Comparison of ENCODE assay signal across 8 cellular contexts in genomic region chr17:1485311-1485747, GRCh38. TPM values are rescaled to one million over a fixed set of nuclear protein-coding genes. Genes with fewer than 3 reads are reported as not detected.
A peak's percentile ranks its signal among the peaks of the same experiment; 100 is the strongest.
DNase-seq lines count a peak whose midpoint lies in the region; ATAC-seq and TF ChIP-seq lines count a peak whose summit lies in the region.

No MANE protein-coding gene starts in this region.

- H3K4me1 ChIP-seq in HCT116 (ENCODE audit: control insufficient read depth in 1 of 2, insufficient read depth in 2 of 2, low read length in 2 of 2) (peaks cover 24 to 56% of the 10 kb centered on the region in 2 experiments), SJSA1 (replicated peaks) (peaks cover 47% of the 10 kb centered on the region), duodenal mucosa (ENCODE audit: control insufficient read depth in 1 of 2, insufficient read depth in 2 of 2, low read length in 2 of 2) (peaks cover 15 to 44% of the 10 kb centered on the region in 2 donors), mucosa of rectum (ENCODE audit: control insufficient read depth in 2 of 2, insufficient read depth in 2 of 2, low read length in 2 of 2) (peaks cover 23 to 32% of the 10 kb centered on the region in 2 donors)

- CTCF ChIA-PET in HCT116 (lab: Charles Lee), result interaction anchor here (0.8 kb wide), 1 partner anchor 120 kb away, joined by 3 read pairs; no protein-coding TSS in a partner anchor

- H3K27ac ChIP-seq in HCT116 (ENCODE audit: low read depth, low read length) (peak overlapping the region; percentile 97), SJSA1 (peak overlapping the region; percentile 95), duodenal mucosa (ENCODE audit: low read depth, low read length) (peak overlapping the region; percentile 89), mucosa of rectum (ENCODE audit: low read depth in 2 of 2, low read length in 2 of 2) (peak overlapping the region; percentile 94 to 98)

- BruUV-seq in HCT116 (replicated peaks; lab: Mats Ljungman, UMichigan), result no TSS peak

- no peak for TF ChIP-seq RAD21 in HCT116 (IDR thresholded peaks at IDR 0.05; ENCODE audit: low read depth)

- H2AFZ ChIP-seq in HCT116 (ENCODE audit: low read depth, low read length, poor library complexity, severe bottlenecking), result no peak overlapping the region

- peak overlapping the region; percentile 60 to 71 for H3K4me3 ChIP-seq in HCT116 (replicated peaks in 1 of 2; ENCODE audit: low read depth in 1 of 2, low read length in 2 of 2)
- peak overlapping the region; percentile 90 for H3K4me3 ChIP-seq in SJSA1
- peak overlapping the region; percentile 62 to 78 for H3K4me3 ChIP-seq in duodenal mucosa (ENCODE audit: low read depth in 1 of 2, low read length in 2 of 2)
- H3K4me3 ChIP-seq in mucosa of rectum (ENCODE audit: low read length in 2 of 2), result peak overlapping the region; percentile 79

- TF ChIP-seq CTCF in HCT116 (IDR thresholded peaks at IDR 0.05 in 2 of 3, conservative IDR thresholded peaks at IDR 0.05 in 1 of 3; ENCODE audit: borderline replicate concordance in 1 of 3, insufficient read depth in 1 of 3, low read depth in 2 of 3, low read length in 2 of 3), result no peak

- ATAC-seq in HCT116, result peak; percentile 15

- H3K9me3 ChIP-seq in HCT116 (ENCODE audit: control insufficient read depth in 1 of 2, insufficient read depth in 1 of 2, low read depth in 1 of 2, low read length in 2 of 2) (no peaks in the 10 kb centered on the region), SJSA1 (replicated peaks) (no peaks in the 10 kb centered on the region), duodenal mucosa (ENCODE audit: control insufficient read depth in 1 of 2, low read length in 2 of 2) (no peaks in the 10 kb centered on the region), mucosa of rectum (ENCODE audit: control insufficient read depth in 2 of 2, low read length in 2 of 2) (no peaks in the 10 kb centered on the region)

- H3K9ac ChIP-seq in HCT116 (ENCODE audit: low read length), result peak overlapping the region; percentile 95
- H3K9ac ChIP-seq in duodenal mucosa (ENCODE audit: low read depth in 1 of 2, low read length in 2 of 2), result peak overlapping the region; percentile 36 to 84
- peak overlapping the region; percentile 92 for H3K9ac ChIP-seq in mucosa of rectum (ENCODE audit: low read depth in 1 of 2, low read length in 2 of 2)

- H3K27me3 ChIP-seq in HCT116 (ENCODE audit: insufficient read depth, low read length) (no peaks in the 10 kb centered on the region), SJSA1 (replicated peaks) (no peaks in the 10 kb centered on the region), duodenal mucosa (ENCODE audit: control insufficient read depth in 1 of 2, insufficient read depth in 2 of 2, low read length in 2 of 2) (no peaks in the 10 kb centered on the region), mucosa of rectum (ENCODE audit: control insufficient read depth in 2 of 2, insufficient read depth in 2 of 2, low read length in 2 of 2) (no peaks in the 10 kb centered on the region)

- intact Hi-C loops in HCT116 (cut with micrococcal nuclease), result loop anchor here (10.0 kb wide), 1 partner anchor 149 kb away; no protein-coding TSS in a partner anchor

- peaks cover 51% of the 10 kb centered on the region for H3K79me2 ChIP-seq in HCT116 (ENCODE audit: insufficient read depth, low read length)

- peak overlapping the region; percentile 81 for H3K4me2 ChIP-seq in HCT116 (ENCODE audit: low read length)

- peak; percentile 56 for DNase-seq in EH (ENCODE audit: low read depth)
- no peak for DNase-seq in HCT116 (ENCODE audit: low read depth, low spot score)
- DNase-seq in SJSA1 (ENCODE audit: low read depth in 1 of 2, low spot score in 2 of 2), result no peak
- no peak for DNase-seq in NCI-H524 treated with DMSO at 0.1 percent for 48 hours (lab: John Stamatoyannopoulos, UW)
- no peak for DNase-seq in KG1 (lab: John Stamatoyannopoulos, UW)
- no peak for DNase-seq in midbrain (lab: John Stamatoyannopoulos, UW)

- RAD21 ChIA-PET in HCT116 (lab: Charles Lee; ENCODE audit: low non-redundant PET in 1 of 2, low total read pairs in 2 of 2, uncharacterized antibody in 2 of 2, unreplicated experiment in 2 of 2), result no interaction called here

- POLR2A ChIA-PET in HCT116 (lab: Charles Lee), result no interaction called here

- peak; percentile 34 for TF ChIP-seq POLR2A in HCT116 (IDR thresholded peaks at IDR 0.05; ENCODE audit: borderline replicate concordance, extremely low read depth, insufficient read depth, insufficient read length)

- peaks cover 14 to 26% of the 10 kb centered on the region in 2 experiments; a peak in 3 of 4 replicates for H3K36me3 ChIP-seq in HCT116 (ENCODE audit: control insufficient read depth in 1 of 2, insufficient read depth in 2 of 2, low read length in 2 of 2)
- peaks cover 53% of the 10 kb centered on the region for H3K36me3 ChIP-seq in SJSA1
- peaks cover 15 to 27% of the 10 kb centered on the region in 2 donors for H3K36me3 ChIP-seq in duodenal mucosa (ENCODE audit: control insufficient read depth in 1 of 2, insufficient read depth in 2 of 2, low read length in 2 of 2)
- peaks cover 24 to 28% of the 10 kb centered on the region in 2 donors for H3K36me3 ChIP-seq in mucosa of rectum (ENCODE audit: control insufficient read depth in 2 of 2, insufficient read depth in 2 of 2, low read length in 2 of 2)

- no peaks in the 10 kb centered on the region for H3K9me2 ChIP-seq in HCT116 (ENCODE audit: insufficient read depth)

- no peaks in the 10 kb centered on the region for H4K20me1 ChIP-seq in HCT116 (ENCODE audit: insufficient read depth)

TF ChIP-seq in HCT116, 20 proteins besides CTCF, POLR2A, EP300 and RAD21:
- TF ChIP-seq POLR2AphosphoS5 (IDR thresholded peaks at IDR 0.05; ENCODE audit: low read depth, low read length) (peak; percentile 40), FOSL1 (IDR thresholded peaks at IDR 0.05; ENCODE audit: low read depth) (no peak), EGR1 (IDR thresholded peaks at IDR 0.05; ENCODE audit: low read depth) (no peak)

RNA-seq across cellular contexts. Expression of gene MYO1C, which starts 7.2 kb away (rescaled TPM):
- total RNA-seq in HCT116 (2021; ENCODE audit: unreplicated experiment), result 227 TPM
- 118 and 151 TPM in 2 replicates for polyA plus RNA-seq in HCT116 (2012)
- 113 and 155 TPM in 2 replicates for total RNA-seq in SJSA1 (2014; rRNA removed; shearing (Covaris generic))

RNA-seq across cellular contexts. Expression of gene CRK, which starts 29.3 kb away (rescaled TPM):
- 55.5 TPM for total RNA-seq in HCT116 (2021; ENCODE audit: unreplicated experiment)
- 32.2 and 38.8 TPM in 2 replicates for polyA plus RNA-seq in HCT116 (2012)
- total RNA-seq in SJSA1 (2014; rRNA removed; shearing (Covaris generic)), result 99.7 and 102 TPM in 2 replicates

RNA-seq across cellular contexts. Expression of gene INPP5K, which starts 31.1 kb away (rescaled TPM):
- 25.6 TPM for total RNA-seq in HCT116 (2021; ENCODE audit: unreplicated experiment)
- polyA plus RNA-seq in HCT116 (2012), result 20.6 and 22.2 TPM in 2 replicates
- total RNA-seq in SJSA1 (2014; rRNA removed; shearing (Covaris generic)), result 18.1 and 34.4 TPM in 2 replicates
